Comparison of ENCODE assay signal across 11 cellular contexts in genomic region chr10:5234106-5234877, GRCh38. TPM values are rescaled to one million over a fixed set of nuclear protein-coding genes. Genes with fewer than 3 reads are reported as not detected.
DNase-seq lines count a peak whose midpoint lies in the region; ATAC-seq and TF ChIP-seq lines count a peak whose summit lies in the region.
"Had no signal": no experiment of that assay in that cellular context is flagged by ENCODE, and none has a peak within 500 bp of the region (broad histone marks: within the 10 kb centered on the region; RNA-seq: fewer than 3 reads in every experiment).

No MANE protein-coding gene starts in this region.

- H3K9me3 ChIP-seq in esophagus muscularis mucosa: peaks cover 0 to 4% (median 0%) of the 10 kb centered on the region in 4 donors

- TF ChIP-seq CTCF in foreskin fibroblast (IDR thresholded peaks at IDR 0.05; ENCODE audit: low read depth, low read length): no peak
- no peak for TF ChIP-seq CTCF in esophagus muscularis mucosa (IDR thresholded peaks at IDR 0.05)

- TF ChIP-seq POLR2A in esophagus muscularis mucosa (IDR thresholded peaks at IDR 0.05; ENCODE audit: low read depth): no peak

- no peak for TF ChIP-seq EP300 in esophagus muscularis mucosa (IDR thresholded peaks at IDR 0.05)

- intact Hi-C loops in esophagus muscularis mucosa (cut with DNase I): no loop called here

- H3K27me3 ChIP-seq in esophagus muscularis mucosa: no peaks in the 10 kb centered on the region
- H3K27me3 ChIP-seq: neural progenitor cell had no signal

- H3K4me3 ChIP-seq in foreskin fibroblast (ENCODE audit: low read depth in 1 of 2, low read length in 2 of 2) (no peak overlapping the region), esophagus muscularis mucosa (no peak overlapping the region)
- H3K4me3 ChIP-seq: neural progenitor cell had no signal

- H3K36me3 ChIP-seq in esophagus muscularis mucosa: no peaks in the 10 kb centered on the region
- H3K36me3 ChIP-seq: neural progenitor cell had no signal

- H3K4me1 ChIP-seq in esophagus muscularis mucosa: no peaks in the 10 kb centered on the region
- H3K4me1 ChIP-seq: neural progenitor cell had no signal

- no peak for ATAC-seq in GM18858 (IDR thresholded peaks at IDR 0.05; ENCODE audit: unreplicated experiment)
- ATAC-seq: activated CD8-positive, alpha-beta memory T cell treated with anti-CD3 and anti-CD28 coated beads, Interleukin-2, amount 10 ng/mL, durations not matched to agents 7 days and 5 days had no signal

- WGBS in esophagus muscularis mucosa: 49% methylated on average over 4 of the region's 6 CpGs

- DNase-seq in HT-29 (ENCODE audit: low spot score) (peak; percentile 67), OCI-M1 (lab: John Stamatoyannopoulos, UW) (peak; percentile 91), foreskin fibroblast (peak; percentile 26 to 67), stromal cell of bone marrow (ENCODE audit: low read depth) (peak; percentile 36), esophagus muscularis mucosa (ENCODE audit: extremely low spot score) (no peak), NCI-H1092 (lab: John Stamatoyannopoulos, UW) (no peak)
- DNase-seq: activated CD8-positive, alpha-beta memory T cell treated with anti-CD3 and anti-CD28 coated beads, Interleukin-2, amount 10 ng/mL, durations not matched to agents 7 days and 5 days; NCI-H526 treated with DMSO at 0.1 percent for 48 hours; stimulated activated CD8-positive, alpha-beta memory T cell treated with anti-CD3 and anti-CD28 coated beads, Interleukin-4, amount 100 ng/mL, for 48 hours had no signal

- no peak overlapping the region for H3K27ac ChIP-seq in esophagus muscularis mucosa (replicated peaks in 1 of 4)
- H3K27ac ChIP-seq: neural progenitor cell had no signal

RNA-seq across cellular contexts. Expression of gene AKR1C4, which starts 37.7 kb away (rescaled TPM):
- total RNA-seq in HT-29 (2014; rRNA removed; shearing (Covaris generic)): 0.29 TPM in 1 of 2 replicates, not detected in the other
- total RNA-seq in esophagus muscularis mucosa: not detected
- total RNA-seq: activated CD8-positive, alpha-beta memory T cell treated with anti-CD3 and anti-CD28 coated beads, Interleukin-2, amount 10 ng/mL, durations not matched to agents 7 days and 5 days had no signal

RNA-seq across cellular contexts. Expression of gene AKR1C8, which starts 49.3 kb away (rescaled TPM):
- not detected in 2 replicates for total RNA-seq in HT-29 (2014; rRNA removed; shearing (Covaris generic))
- not detected for total RNA-seq in esophagus muscularis mucosa

Comparison
In these comparisons a context has a peak if more than half of its experiments do, and no peak if none do; other contexts are left out.
1. DNase-seq: peak in HT-29 (single experiment), OCI-M1 (single experiment), foreskin fibroblast (2 of 2) and stromal cell of bone marrow (single experiment); none in esophagus muscularis mucosa (single experiment) and NCI-H1092 (single experiment).